ENCODE assay signal across 8 cellular contexts in genomic region chr20:63974402-63975200, GRCh38. TPM values are rescaled to one million over a fixed set of nuclear protein-coding genes. Genes with fewer than 3 reads are reported as not detected.
DNase-seq lines count a peak whose midpoint lies in the region; ATAC-seq and TF ChIP-seq lines count a peak whose summit lies in the region.

No MANE protein-coding gene starts in this region.

- H3K27ac ChIP-seq in BLaER1 treated with 17β-estradiol and CSF1 and Interleukin-3, amounts not matched to agents 10 nM and 100 nM, result no peak overlapping the region
- H3K27ac ChIP-seq in Peyer's patch, result no peak overlapping the region

- ATAC-seq in left ventricle myocardium superior, result no peak
- no peak for ATAC-seq in GM21576 (IDR thresholded peaks at IDR 0.05; ENCODE audit: unreplicated experiment)
- ATAC-seq in HG02938 (IDR thresholded peaks at IDR 0.05; ENCODE audit: unreplicated experiment), result no peak

- H3K36me3 ChIP-seq in BLaER1 treated with 17β-estradiol and CSF1 and Interleukin-3, amounts not matched to agents 10 nM and 100 nM, result peaks cover 0 to 7% (median 0%) of the 10 kb centered on the region in 11 experiments; a peak in 2 of 22 replicates
- no peaks in the 10 kb centered on the region for H3K36me3 ChIP-seq in Peyer's patch

- intact Hi-C loops in left ventricle myocardium superior (cut with micrococcal nuclease), result no loop called here

- peak overlapping the region in 4 of 11 experiments; percentile 13 to 27 (median 21); a peak in 2 of 22 replicates for H3K9ac ChIP-seq in BLaER1 treated with 17β-estradiol and CSF1 and Interleukin-3, amounts not matched to agents 10 nM and 100 nM

- no peaks in the 10 kb centered on the region; a peak in 1 of 22 replicates for H3K27me3 ChIP-seq in BLaER1 treated with 17β-estradiol and CSF1 and Interleukin-3, amounts not matched to agents 10 nM and 100 nM
- H3K27me3 ChIP-seq in Peyer's patch, result no peaks in the 10 kb centered on the region

- no peak for TF ChIP-seq CTCF in Peyer's patch (IDR thresholded peaks at IDR 0.05)

- H3K4me1 ChIP-seq in BLaER1 treated with 17β-estradiol and CSF1 and Interleukin-3, amounts not matched to agents 10 nM and 100 nM, result peaks cover 25 to 58% (median 46%) of the 10 kb centered on the region in 10 experiments
- H3K4me1 ChIP-seq in Peyer's patch, result peaks cover 0 to 26% (median 9%) of the 10 kb centered on the region in 4 donors

- H3K4me2 ChIP-seq in BLaER1 treated with 17β-estradiol and CSF1 and Interleukin-3, amounts not matched to agents 10 nM and 100 nM, result peak overlapping the region in 10 of 11 experiments; percentile 48 to 94 (median 72); a peak in 12 of 22 replicates

- peak; percentile 63 for DNase-seq in HT-29 (ENCODE audit: low spot score)
- peak in 2 of 3 donors; percentile 37 to 53 for DNase-seq in Peyer's patch
- peak; percentile 23 for DNase-seq in left ventricle myocardium superior
- no peak for DNase-seq in activated CD4-positive, CD25-positive, alpha-beta regulatory T cell treated with anti-CD3 and anti-CD28 coated beads, Interleukin-2, amount 50 U/mL, for 72 hours
- no peak for DNase-seq in HPDE6-E6E7 (ENCODE audit: extremely low spot score)

- peaks cover 0 to 23% (median 0%) of the 10 kb centered on the region in 11 experiments; a peak in 5 of 22 replicates for H4K20me1 ChIP-seq in BLaER1 treated with 17β-estradiol and CSF1 and Interleukin-3, amounts not matched to agents 10 nM and 100 nM

- no peak overlapping the region for H3K4me3 ChIP-seq in BLaER1 treated with 17β-estradiol and CSF1 and Interleukin-3, amounts not matched to agents 10 nM and 100 nM
- H3K4me3 ChIP-seq in Peyer's patch, result no peak overlapping the region

- no peaks in the 10 kb centered on the region for H3K9me3 ChIP-seq in BLaER1 treated with 17β-estradiol and CSF1 and Interleukin-3, amounts not matched to agents 10 nM and 100 nM (replicated peaks in 1 of 11)
- H3K9me3 ChIP-seq in Peyer's patch, result no peaks in the 10 kb centered on the region

- TF ChIP-seq POLR2A in Peyer's patch (IDR thresholded peaks at IDR 0.05), result no peak

RNA-seq across cellular contexts. Expression of gene SAMD10, which starts 4.8 kb away (rescaled TPM):
- 47.2 and 51.9 TPM in 2 replicates for total RNA-seq in HT-29 (2014; rRNA removed; shearing (Covaris generic))
- total RNA-seq in Peyer's patch (10 to 100 TPM in 3 of 4 donors, 1 to 10 TPM in 1; 1.7 to 14.3 (median 11.1) TPM), left ventricle myocardium superior (6.4 TPM)

RNA-seq across cellular contexts. Expression of gene ZNF512B, which starts 4.9 kb away (rescaled TPM):
- 0.34 and 0.38 TPM in 2 replicates for total RNA-seq in HT-29 (2014; rRNA removed; shearing (Covaris generic))
- total RNA-seq in Peyer's patch, result 1 to 10 TPM; 5.8 to 7.4 (median 6.4) TPM
- 14.0 TPM for total RNA-seq in left ventricle myocardium superior

RNA-seq across cellular contexts. Expression of gene PRPF6, which starts 6.3 kb away (rescaled TPM):
- total RNA-seq in HT-29 (2014; rRNA removed; shearing (Covaris generic)), result 102 and 110 TPM in 2 replicates
- total RNA-seq in Peyer's patch, result 10 to 100 TPM; 49.6 to 95.7 (median 64.2) TPM
- 50.6 TPM for total RNA-seq in left ventricle myocardium superior

RNA-seq across cellular contexts. Expression of gene UCKL1, which starts 18.4 kb away (rescaled TPM):
- total RNA-seq in HT-29 (2014; rRNA removed; shearing (Covaris generic)), result 63.2 and 68.4 TPM in 2 replicates
- 100 to 1,000 TPM in 3 of 4 donors, 10 to 100 TPM in 1; 70.4 to 189 (median 136) TPM for total RNA-seq in Peyer's patch
- 59.9 TPM for total RNA-seq in left ventricle myocardium superior

Comparison
In these comparisons a context has a peak if more than half of its experiments do, and no peak if none do; other contexts are left out.
1. DNase-seq: peak in HT-29 (single experiment), Peyer's patch (2 of 3) and left ventricle myocardium superior (single experiment); none in activated CD4-positive, CD25-positive, alpha-beta regulatory T cell treated with anti-CD3 and anti-CD28 coated beads, Interleukin-2, amount 50 U/mL, for 72 hours (single experiment) and HPDE6-E6E7 (single experiment).